8 cellular contexts compared by ENCODE assay signal in the genomic region with DNA sequence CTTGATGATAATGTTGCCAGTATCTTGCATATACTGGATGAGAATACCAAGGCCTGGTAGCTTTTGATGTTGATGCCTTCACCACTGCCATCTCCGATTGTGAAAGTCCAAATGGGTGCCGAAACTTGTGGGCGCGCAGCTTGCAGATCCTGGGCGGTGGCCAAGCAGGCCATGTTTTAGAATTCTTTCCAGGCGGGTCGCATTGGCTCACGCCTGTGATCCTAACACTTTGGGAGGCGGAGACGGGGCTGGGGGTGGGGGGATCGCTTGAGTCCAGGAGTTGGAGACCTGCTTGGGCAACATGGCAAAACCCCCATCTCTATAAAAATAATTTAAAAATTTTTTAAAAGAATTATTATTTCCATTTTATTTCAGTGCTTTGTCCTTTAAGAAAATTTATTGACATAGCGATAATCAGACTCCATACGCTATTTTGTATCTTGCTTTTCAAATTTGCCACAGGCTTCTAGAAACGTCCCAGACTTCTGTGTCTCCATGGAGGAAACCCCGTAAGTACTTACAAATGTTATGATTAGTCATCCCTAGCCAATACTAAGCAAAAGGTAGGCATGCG. TPM values are rescaled to one million over a fixed set of nuclear protein-coding genes. Genes with fewer than 3 reads are reported as not detected.
DNase-seq lines count a peak whose midpoint lies in the region; ATAC-seq and TF ChIP-seq lines count a peak whose summit lies in the region.

No MANE protein-coding gene starts in this region.

- H4K91ac ChIP-seq in trophoblast cell (ENCODE audit: low read depth, low read length) = peak overlapping the region; percentile 7

- H4K20me1 ChIP-seq in DOHH2 (ENCODE audit: control insufficient read depth, insufficient read depth, low read depth, low read length) (peaks cover 6% of the 10 kb centered on the region), SK-N-SH (ENCODE audit: insufficient read depth) (peaks cover 37% of the 10 kb centered on the region)

- TF ChIP-seq CTCF in DOHH2 (IDR thresholded peaks at IDR 0.05; ENCODE audit: low read depth, low read length, poor library complexity, severe bottlenecking) (no peak), SK-N-SH (IDR thresholded peaks at IDR 0.05) (no peak), fibroblast of mammary gland (conservative IDR thresholded peaks at IDR 0.05; ENCODE audit: control insufficient read depth, insufficient read depth, low read depth, low read length) (no peak)

- H3K27me3 ChIP-seq in DOHH2 (ENCODE audit: control insufficient read depth, low read length) = no peaks in the 10 kb centered on the region; the same call in 1 of the 2 replicates
- no peaks in the 10 kb centered on the region for H3K27me3 ChIP-seq in SK-N-SH (ENCODE audit: insufficient read depth)
- no peaks in the 10 kb centered on the region for H3K27me3 ChIP-seq in trophoblast cell (ENCODE audit: insufficient read depth, low read length)

- H3K36me3 ChIP-seq in DOHH2 (ENCODE audit: control insufficient read depth, low read length) (peaks cover 27% of the 10 kb centered on the region), SK-N-SH (replicated peaks in 1 of 2; ENCODE audit: control insufficient read depth in 1 of 2, insufficient read depth in 2 of 2, low read length in 1 of 2) (peaks cover 8 to 13% of the 10 kb centered on the region in 2 experiments), trophoblast cell (ENCODE audit: control insufficient read depth in 1 of 2, insufficient read depth in 2 of 2, low read length in 2 of 2) (no peaks in the 10 kb centered on the region)

- DNase-seq in SK-N-SH (no peak), fibroblast of mammary gland (ENCODE audit: low read depth) (no peak), trophoblast cell (no peak), A172 (ENCODE audit: low spot score) (no peak), NCI-H1048 (lab: John Stamatoyannopoulos, UW) (no peak), islet precursor cell (no peak)

- CTCF ChIA-PET in SK-N-SH (lab: Yijun Ruan, JAX) = interaction anchor here (0.9 to 3.9 kb wide), 3 partner anchors 159 to 231 kb away, joined by 3 to 31 read pairs (median 3); no protein-coding TSS in a partner anchor

- 75% methylated on average over 16 of the region's 16 CpGs for WGBS in SK-N-SH (ENCODE audit: low lambda C conversion rate)
- WGBS in trophoblast cell (ENCODE audit: extremely low coverage, insufficient coverage, insufficient read length) = no CpG with 5 or more reads among the region's 16 CpGs

- peak overlapping the region; percentile 79 for H3K4me3 ChIP-seq in DOHH2 (ENCODE audit: low read length)
- peak overlapping the region; percentile 92 for H3K4me3 ChIP-seq in SK-N-SH (ENCODE audit: low read depth in 2 of 2, low read length in 1 of 2)
- peak overlapping the region; percentile 83 for H3K4me3 ChIP-seq in fibroblast of mammary gland (ENCODE audit: control insufficient read depth, low read depth, low read length)
- H3K4me3 ChIP-seq in trophoblast cell (ENCODE audit: low read depth, low read length) = no peak overlapping the region

- no peaks in the 10 kb centered on the region for H3K9me2 ChIP-seq in DOHH2 (replicated peaks; ENCODE audit: control insufficient read depth, low read length)
- no peaks in the 10 kb centered on the region for H3K9me2 ChIP-seq in SK-N-SH

- peak overlapping the region; percentile 76 for H3K4me2 ChIP-seq in DOHH2 (ENCODE audit: low read length)
- peak overlapping the region; percentile 81; the same call in 1 of the 2 replicates for H3K4me2 ChIP-seq in SK-N-SH
- H3K4me2 ChIP-seq in trophoblast cell (ENCODE audit: low read length) = peak overlapping the region; percentile 56

- H4K12ac ChIP-seq in trophoblast cell (ENCODE audit: low read depth, low read length) = no peak overlapping the region

- no peak for TF ChIP-seq RAD21 in SK-N-SH (IDR thresholded peaks at IDR 0.05; ENCODE audit: low read length)

- H3K79me2 ChIP-seq in DOHH2 (ENCODE audit: control insufficient read depth, low read length) = peaks cover 44% of the 10 kb centered on the region
- H3K79me2 ChIP-seq in SK-N-SH (ENCODE audit: insufficient read depth) = peaks cover 43% of the 10 kb centered on the region
- H3K79me2 ChIP-seq in trophoblast cell (ENCODE audit: control insufficient read depth, insufficient read depth, low read length, poor library complexity) = peaks cover 9% of the 10 kb centered on the region

- H3K9me3 ChIP-seq in DOHH2 (ENCODE audit: control insufficient read depth, insufficient read depth, low read length) (no peaks in the 10 kb centered on the region), SK-N-SH (no peaks in the 10 kb centered on the region), trophoblast cell (ENCODE audit: insufficient read depth, low read depth, low read length) (no peaks in the 10 kb centered on the region)

- H3K79me1 ChIP-seq in trophoblast cell (ENCODE audit: low read length) = peaks cover 6% of the 10 kb centered on the region

- no peak overlapping the region for H3K14ac ChIP-seq in trophoblast cell (ENCODE audit: low read length)

- POLR2A ChIA-PET in SK-N-SH (lab: Yijun Ruan, JAX) = interaction anchor here (1.0 kb wide), 1 partner anchor 469 kb away, joined by 4 read pairs; no protein-coding TSS in a partner anchor

- no peak overlapping the region for H2AK5ac ChIP-seq in trophoblast cell (ENCODE audit: low read length)

- peak overlapping the region; percentile 33 for H4K8ac ChIP-seq in trophoblast cell (ENCODE audit: low read depth, low read length)

- no peaks in the 10 kb centered on the region for H3F3A ChIP-seq in DOHH2 (ENCODE audit: control insufficient read depth, insufficient read depth)
- H3F3A ChIP-seq in SK-N-SH (replicated peaks; ENCODE audit: insufficient read depth) = peaks cover 5% of the 10 kb centered on the region

- no peak overlapping the region for H2BK5ac ChIP-seq in trophoblast cell (ENCODE audit: low read depth, low read length, poor library complexity)

- H3K23ac ChIP-seq in trophoblast cell (ENCODE audit: low read length) = no peak overlapping the region

- no peak for ATAC-seq in HG02763 (IDR thresholded peaks at IDR 0.05; ENCODE audit: unreplicated experiment)

- no peak overlapping the region for H3K4ac ChIP-seq in trophoblast cell (ENCODE audit: low read depth, low read length)

- no peak overlapping the region for H3K18ac ChIP-seq in trophoblast cell (ENCODE audit: low read length)

- no peak for TF ChIP-seq EP300 in SK-N-SH (IDR thresholded peaks at IDR 0.05; ENCODE audit: borderline replicate concordance in 1 of 2, low read depth in 1 of 2, low read length in 1 of 2)

- peak overlapping the region; percentile 98 for H3K9ac ChIP-seq in SK-N-SH
- no peak overlapping the region for H3K9ac ChIP-seq in trophoblast cell (ENCODE audit: low read length)

- peak overlapping the region; percentile 38; the same call in 1 of the 2 replicates for H3K27ac ChIP-seq in DOHH2 (ENCODE audit: low read depth, low read length)
- H3K27ac ChIP-seq in SK-N-SH (ENCODE audit: low read depth in 2 of 2, low read length in 1 of 2) = peak overlapping the region; percentile 83 to 95
- peak overlapping the region; percentile 54 for H3K27ac ChIP-seq in trophoblast cell (ENCODE audit: low read depth, low read length)

- H2BK120ac ChIP-seq in trophoblast cell (ENCODE audit: insufficient read depth, low read length, poor library complexity) = no peak overlapping the region

- H2BK12ac ChIP-seq in trophoblast cell (ENCODE audit: low read length) = no peak overlapping the region

- H2AFZ ChIP-seq in SK-N-SH (ENCODE audit: low read depth) (peak overlapping the region; percentile 87), trophoblast cell (ENCODE audit: insufficient read depth, low read length, poor library complexity) (peak overlapping the region; percentile 32)

- H3K4me1 ChIP-seq in DOHH2 (ENCODE audit: control insufficient read depth, low read length) = peaks cover 36% of the 10 kb centered on the region
- peaks cover 17 to 28% of the 10 kb centered on the region in 2 experiments; a peak in 3 of 4 replicates for H3K4me1 ChIP-seq in SK-N-SH (ENCODE audit: control insufficient read depth in 1 of 2, insufficient read depth in 2 of 2, low read depth in 1 of 2, low read length in 1 of 2)
- peaks cover 5 to 6% of the 10 kb centered on the region in 2 experiments for H3K4me1 ChIP-seq in trophoblast cell (ENCODE audit: control insufficient read depth in 1 of 2, insufficient read depth in 2 of 2, low read length in 2 of 2)

TF ChIP-seq in SK-N-SH, 30 proteins besides CTCF, POLR2A, EP300 and RAD21 (continues in another document):
- TF ChIP-seq TCF12 (IDR thresholded peaks at IDR 0.05) (0 out of 2 replicates have a peak, but pooled peaks have one; percentile 2), CHD2 (IDR thresholded peaks at IDR 0.05; ENCODE audit: low read length, partially characterized antibody) (no peak), RXRA (IDR thresholded peaks at IDR 0.05; ENCODE audit: borderline replicate concordance, low read depth) (no peak)
- TF ChIP-seq, protein P1, sequence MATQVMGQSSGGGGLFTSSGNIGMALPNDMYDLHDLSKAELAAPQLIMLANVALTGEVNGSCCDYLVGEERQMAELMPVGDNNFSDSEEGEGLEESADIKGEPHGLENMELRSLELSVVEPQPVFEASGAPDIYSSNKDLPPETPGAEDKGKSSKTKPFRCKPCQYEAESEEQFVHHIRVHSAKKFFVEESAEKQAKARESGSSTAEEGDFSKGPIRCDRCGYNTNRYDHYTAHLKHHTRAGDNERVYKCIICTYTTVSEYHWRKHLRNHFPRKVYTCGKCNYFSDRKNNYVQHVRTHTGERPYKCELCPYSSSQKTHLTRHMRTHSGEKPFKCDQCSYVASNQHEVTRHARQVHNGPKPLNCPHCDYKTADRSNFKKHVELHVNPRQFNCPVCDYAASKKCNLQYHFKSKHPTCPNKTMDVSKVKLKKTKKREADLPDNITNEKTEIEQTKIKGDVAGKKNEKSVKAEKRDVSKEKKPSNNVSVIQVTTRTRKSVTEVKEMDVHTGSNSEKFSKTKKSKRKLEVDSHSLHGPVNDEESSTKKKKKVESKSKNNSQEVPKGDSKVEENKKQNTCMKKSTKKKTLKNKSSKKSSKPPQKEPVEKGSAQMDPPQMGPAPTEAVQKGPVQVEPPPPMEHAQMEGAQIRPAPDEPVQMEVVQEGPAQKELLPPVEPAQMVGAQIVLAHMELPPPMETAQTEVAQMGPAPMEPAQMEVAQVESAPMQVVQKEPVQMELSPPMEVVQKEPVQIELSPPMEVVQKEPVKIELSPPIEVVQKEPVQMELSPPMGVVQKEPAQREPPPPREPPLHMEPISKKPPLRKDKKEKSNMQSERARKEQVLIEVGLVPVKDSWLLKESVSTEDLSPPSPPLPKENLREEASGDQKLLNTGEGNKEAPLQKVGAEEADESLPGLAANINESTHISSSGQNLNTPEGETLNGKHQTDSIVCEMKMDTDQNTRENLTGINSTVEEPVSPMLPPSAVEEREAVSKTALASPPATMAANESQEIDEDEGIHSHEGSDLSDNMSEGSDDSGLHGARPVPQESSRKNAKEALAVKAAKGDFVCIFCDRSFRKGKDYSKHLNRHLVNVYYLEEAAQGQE (IDR thresholded peaks at IDR 0.05; ENCODE audit: low read depth, low read length) = no peak

RNA-seq across cellular contexts. Expression of a gene that starts 0.6 kb away (rescaled TPM):
- polyA plus RNA-seq in SK-N-SH (2012; rRNA removed) = 16.4 and 18.0 TPM in 2 replicates
- 17.5 and 19.3 TPM in 2 replicates for polyA plus RNA-seq in SK-N-SH (2012; cell fraction: cytosol; rRNA removed)
- 16.1 and 24.0 TPM in 2 replicates for polyA plus RNA-seq in SK-N-SH (2012; cell fraction: nucleus; rRNA removed)
- polyA plus RNA-seq in trophoblast cell (2013) = 26.8 and 27.1 TPM in 2 replicates
- total RNA-seq in A172 (2014; rRNA removed; shearing (Covaris generic)) = 1.2 and 3.2 TPM in 2 replicates

Comparison
In these comparisons a context has a peak if more than half of its experiments do, and no peak if none do; other contexts are left out.
1. H3K27ac ChIP-seq: peak in every context shown above with its lines; median percentile 89 in SK-N-SH; 54 in trophoblast cell; 38 in DOHH2.